In the genomic region with DNA sequence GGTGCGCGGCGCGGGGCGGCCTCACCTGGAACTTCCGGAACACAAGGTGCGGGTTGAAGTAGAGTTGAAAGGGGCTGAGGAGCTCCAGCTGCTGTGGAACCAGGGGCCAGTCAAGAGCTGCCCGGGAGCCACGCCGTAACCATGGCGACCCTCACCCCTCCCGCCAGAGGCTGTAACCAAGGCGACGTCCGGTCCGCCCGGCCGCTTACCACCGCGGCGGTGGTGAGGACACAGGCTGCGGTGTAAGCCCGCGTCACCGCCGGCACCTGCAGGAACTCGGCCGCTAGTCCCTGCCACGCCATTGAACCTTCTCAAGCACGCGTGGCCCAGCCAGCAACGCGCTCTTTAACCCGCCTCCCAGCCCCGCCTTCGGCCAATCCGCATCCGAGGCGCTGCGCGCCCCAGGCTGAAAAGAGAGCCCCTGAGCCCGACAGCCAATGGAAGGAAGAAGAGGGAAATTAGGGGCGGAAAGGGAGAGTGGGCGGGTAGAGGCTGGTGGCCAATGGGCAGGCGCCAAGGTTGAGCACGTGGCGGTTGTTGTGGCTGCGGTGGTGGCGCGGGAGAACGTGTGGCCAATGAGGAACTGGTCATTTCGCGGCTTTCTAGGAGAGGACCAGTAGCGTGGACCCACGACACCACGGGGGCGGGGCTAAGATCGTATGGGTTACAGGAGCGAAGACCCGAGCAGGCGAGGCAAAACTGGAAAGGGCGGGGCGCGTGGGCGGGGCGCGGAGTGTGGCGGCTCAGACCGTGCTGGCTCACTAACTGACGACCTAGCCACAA, we compare ENCODE assay signal across 8 cellular contexts. TPM values are rescaled to one million over a fixed set of nuclear protein-coding genes. Genes with fewer than 3 reads are reported as not detected.
DNase-seq lines count a peak whose midpoint lies in the region; ATAC-seq and TF ChIP-seq lines count a peak whose summit lies in the region.

A gene (minus strand): TSS at position 321 of the 783 bp plus-strand sequence. CDS start 19 bp downstream, at position 302.

- DNase-seq in NCI-H2081 treated with DMSO at 0.1 percent for 48 hours (lab: John Stamatoyannopoulos, UW), result peak; percentile 80
- DNase-seq in UCSD-AML1 (lab: John Stamatoyannopoulos, UW; ENCODE audit: unreplicated experiment), result peak; percentile 100
- DNase-seq in brain microvascular endothelial cell, result peak; percentile 99
- peak; percentile 96 to 98 for DNase-seq in gastrocnemius medialis
- no peak for DNase-seq in HCEC 1CT

- H3K4me3 ChIP-seq in brain microvascular endothelial cell (ENCODE audit: low read depth, low read length), result peak within 1 kb of the TSS; percentile 52
- H3K4me3 ChIP-seq in iPS-11a (ENCODE audit: low read depth, low read length), result peak within 1 kb of the TSS; percentile 58
- H3K4me3 ChIP-seq in gastrocnemius medialis, result peak within 1 kb of the TSS; percentile 37 to 62 (median 56)

- H3K27me3 ChIP-seq in brain microvascular endothelial cell (replicated peaks) (no peaks in the 10 kb centered on the region), gastrocnemius medialis (no peaks in the 10 kb centered on the region)

- TF ChIP-seq CTCF in brain microvascular endothelial cell (IDR thresholded peaks at IDR 0.05; ENCODE audit: low read depth, low read length, missing control alignments), result no peak
- TF ChIP-seq CTCF in gastrocnemius medialis (IDR thresholded peaks at IDR 0.05 in 4 of 5, conservative IDR thresholded peaks at IDR 0.05 in 1 of 5), result no peak

- in situ Hi-C loops in brain microvascular endothelial cell (cut with HindIII; ENCODE audit: low pct_ligation_motif_present, low sequenced_read_pairs), result no loop called here
- in situ Hi-C loops in gastrocnemius medialis (cut with MboI; ENCODE audit: low sequenced_read_pairs in 4 of 4), result no loop called here

- H3K27ac ChIP-seq in brain microvascular endothelial cell (no peak within 1 kb of the TSS), gastrocnemius medialis (peak within 1 kb of the TSS; percentile 91 to 98 (median 96))

- ATAC-seq in GM18505 (IDR thresholded peaks at IDR 0.05; ENCODE audit: unreplicated experiment) (peak; percentile 68), HG02973 (IDR thresholded peaks at IDR 0.05; ENCODE audit: unreplicated experiment) (peak; percentile 72), gastrocnemius medialis (peak; percentile 43 to 57)

- peaks cover 50 to 61% of the 10 kb centered on the region in 2 donors for H3K4me1 ChIP-seq in gastrocnemius medialis

- no peak for TF ChIP-seq POLR2A in GM18505 (IDR thresholded peaks at IDR 0.05; ENCODE audit: borderline replicate concordance, extremely low read depth, insufficient read depth, insufficient read length)
- TF ChIP-seq POLR2A in gastrocnemius medialis (IDR thresholded peaks at IDR 0.05), result peak; percentile 49 to 52

- H3K9me3 ChIP-seq in gastrocnemius medialis, result no peaks in the 10 kb centered on the region

- intact Hi-C loops in gastrocnemius medialis (cut with DNase I; ENCODE audit: low total_unique reads), result no loop called here

- H3K36me3 ChIP-seq in brain microvascular endothelial cell (replicated peaks) (peaks cover 12% of the 10 kb centered on the region), gastrocnemius medialis (no peaks in the 10 kb centered on the region)

RNA-seq across cellular contexts. Expression of the gene that starts here (rescaled TPM):
- 1 to 10 TPM in 3 of 4 donors, under 1 TPM in 1; 0.72 to 1.5 (median 1.3) TPM for total RNA-seq in gastrocnemius medialis
